8 cellular contexts compared by ENCODE assay signal in the genomic region with DNA sequence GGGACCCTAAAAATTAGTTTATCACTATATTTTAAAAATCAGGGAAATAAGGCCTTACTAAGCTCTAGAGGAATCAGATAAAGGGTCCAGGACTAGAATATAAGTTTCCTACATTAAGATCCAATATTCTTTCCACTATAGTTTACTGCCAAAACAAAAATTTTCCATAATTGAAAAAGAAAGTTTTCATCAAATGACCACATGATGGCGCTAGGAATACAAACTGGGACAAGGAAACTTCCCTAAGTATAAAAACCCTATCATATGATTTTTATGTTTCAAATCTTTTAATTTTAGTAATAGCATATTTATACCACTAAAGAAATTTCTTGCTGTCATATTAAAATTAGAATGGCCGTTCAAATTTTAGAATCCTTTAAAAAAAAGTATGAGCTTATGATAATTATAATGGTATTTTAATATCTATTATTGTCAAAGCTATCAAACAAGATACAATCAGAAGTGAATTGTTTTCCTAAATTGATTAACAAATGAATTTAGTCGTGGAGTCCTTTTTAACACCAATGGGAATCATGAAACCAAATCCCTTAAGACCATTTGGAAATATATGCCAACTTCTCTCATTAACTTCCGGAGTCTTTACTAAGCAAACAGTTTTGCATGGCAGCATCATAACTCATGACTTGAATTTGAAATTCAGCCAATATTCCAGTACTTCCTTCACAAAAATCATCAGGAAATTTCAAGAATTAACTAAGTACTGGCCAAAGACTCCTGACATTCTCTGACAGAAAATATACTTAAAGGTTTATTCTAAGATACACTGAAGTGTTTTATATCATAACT.
A peak's percentile ranks its signal among the peaks of the same experiment; 100 is the strongest.
DNase-seq lines count a peak whose midpoint lies in the region; ATAC-seq, FAIRE-seq and TF ChIP-seq lines count a peak whose summit lies in the region.

No MANE protein-coding gene starts in this region.

- H3K27ac ChIP-seq in A673 (ENCODE audit: low read depth, low read length, poor library complexity, severe bottlenecking) (no peak overlapping the region), Panc1 (ENCODE audit: low read length) (no peak overlapping the region)

- H3K4me1 ChIP-seq in A673 (ENCODE audit: insufficient read depth, low read length, poor library complexity, severe bottlenecking) (no peaks in the 10 kb centered on the region), Panc1 (ENCODE audit: control insufficient read depth, insufficient read depth, low read length) (no peaks in the 10 kb centered on the region)

- peak; percentile 30 for FAIRE-seq in H54 (lab: Jason Lieb, UNC)
- peak; percentile 93 for FAIRE-seq in frontal cortex (lab: Jason Lieb, UNC)

- in situ Hi-C loops in Panc1 (cut with HindIII; ENCODE audit: low pct_unique_long_range_greater_than_20kb, low sequenced_read_pairs) = no loop called here

- no peak for TF ChIP-seq POLR2A in H54 (IDR thresholded peaks at IDR 0.05; ENCODE audit: low read depth, low read length)

- CTCF ChIA-PET in A673 (lab: Charles Lee) = interaction anchor here (1.2 to 3.2 kb wide), 2 partner anchors 49 to 71 kb away, joined by 4 to 18 read pairs; partner anchors contain the start of gene SCN1A
- CTCF ChIA-PET in Panc1 (lab: Charles Lee) = interaction anchor here (0.6 kb wide), 3 partner anchors 69 to 544 kb away, joined by 3 read pairs; no protein-coding TSS in a partner anchor

- H3K9me3 ChIP-seq in A673 (ENCODE audit: low read depth, low read length, poor library complexity, severe bottlenecking) = no peaks in the 10 kb centered on the region
- no peaks in the 10 kb centered on the region for H3K9me3 ChIP-seq in Panc1 (ENCODE audit: control insufficient read depth, insufficient read depth, low read depth, low read length)

- H3K4me3 ChIP-seq in A673 (ENCODE audit: low read depth, low read length, poor library complexity, severe bottlenecking) = no peak overlapping the region
- no peak overlapping the region for H3K4me3 ChIP-seq in Panc1 (ENCODE audit: low read depth in 2 of 2, low read length in 2 of 2)

- no peaks in the 10 kb centered on the region for H3K27me3 ChIP-seq in A673 (replicated peaks; ENCODE audit: insufficient read depth, low read depth, low read length, poor library complexity)
- no peaks in the 10 kb centered on the region for H3K27me3 ChIP-seq in Panc1 (ENCODE audit: control insufficient read depth, insufficient read depth, low read length)

- no peaks in the 10 kb centered on the region for H3K36me3 ChIP-seq in A673 (ENCODE audit: insufficient read depth, low read length, poor library complexity, severe bottlenecking)
- H3K36me3 ChIP-seq in Panc1 (ENCODE audit: control insufficient read depth, insufficient read depth, low read length) = no peaks in the 10 kb centered on the region

- peak; percentile 73 for TF ChIP-seq CTCF in A673 (conservative IDR thresholded peaks at IDR 0.05; ENCODE audit: low read depth, low read length)
- peak; percentile 49; the same call in 1 of the 2 replicates for TF ChIP-seq CTCF in Panc1 (IDR thresholded peaks at IDR 0.05)

- intact Hi-C loops in A673 (cut with micrococcal nuclease; ENCODE audit: unreplicated experiment) = loop anchor here (2.0 to 5.0 kb wide), 3 partner anchors 70 to 361 kb away; partner anchors contain the start of gene SCN1A
- intact Hi-C loops in Panc1 (cut with micrococcal nuclease; ENCODE audit: unreplicated experiment) = loop anchor here (1.0 kb wide), 1 partner anchor 71 kb away; the partner anchor contains the start of gene SCN1A

- ATAC-seq in Panc1 (no peak), HG03045 (IDR thresholded peaks at IDR 0.05; ENCODE audit: unreplicated experiment) (no peak)

- POLR2A ChIA-PET in A673 (lab: Charles Lee; ENCODE audit: low non-redundant PET) = interaction anchor here (0.6 kb wide), 1 partner anchor 266 kb away, joined by 3 read pairs; no protein-coding TSS in a partner anchor
- POLR2A ChIA-PET in Panc1 (lab: Charles Lee) = no interaction called here

- DNase-seq in A673 (ENCODE audit: low spot score) (peak; percentile 48), H54 (ENCODE audit: insufficient read length, low spot score) (no peak), Panc1 (ENCODE audit: low read depth, low spot score) (no peak), frontal cortex (ENCODE audit: low spot score in 2 of 2) (no peak), GM19240 (ENCODE audit: insufficient read length, low spot score) (no peak), amniotic stem cell (lab: John Stamatoyannopoulos, UW) (no peak)
- DNase-seq in activated CD4-positive, CD25-positive, alpha-beta regulatory T cell (lab: John Stamatoyannopoulos, UW) = no peak

- BruUV-seq in A673 (replicated peaks; lab: Mats Ljungman, UMichigan) (no TSS peak), Panc1 (replicated peaks; lab: Mats Ljungman, UMichigan) (no TSS peak)
